ENCODE assay signal across 8 cellular contexts in genomic region chr17:7989781-7990655, GRCh38. TPM values are rescaled to one million over a fixed set of nuclear protein-coding genes. Genes with fewer than 3 reads are reported as not detected.
DNase-seq lines count a peak whose midpoint lies in the region; ATAC-seq and TF ChIP-seq lines count a peak whose summit lies in the region.

No MANE protein-coding gene starts in this region.

- peak; percentile 81 for ATAC-seq in GM18907 (IDR thresholded peaks at IDR 0.05; ENCODE audit: unreplicated experiment)
- ATAC-seq in HG03469 (IDR thresholded peaks at IDR 0.05; ENCODE audit: unreplicated experiment): peak; percentile 64

- H3K9me3 Mint-ChIP-seq in endothelial cell (ENCODE audit: unreplicated experiment): no peaks in the 10 kb centered on the region

- no peaks in the 10 kb centered on the region for H3K36me3 Mint-ChIP-seq in endothelial cell (ENCODE audit: low read depth, unreplicated experiment)

- peak; percentile 56 to 69 for DNase-seq in AML-193 (lab: John Stamatoyannopoulos, UW)
- peak; percentile 46 for DNase-seq in NK-92 treated with Interleukin-12 subunit alpha and Interleukin-12 subunit beta, amount 100 ng/mL, for 24 hours (lab: John Stamatoyannopoulos, UW)
- DNase-seq in activated CD8-positive, alpha-beta memory T cell treated with anti-CD3 and anti-CD28 coated beads, Interleukin-2, amount 50 U/mL, for 1 hour (ENCODE audit: extremely low read depth): peak; percentile 66
- peak; percentile 93 for DNase-seq in endothelial cell (ENCODE audit: low spot score)
- DNase-seq in midbrain (lab: John Stamatoyannopoulos, UW): peak; percentile 75
- DNase-seq in stimulated activated CD8-positive, alpha-beta memory T cell treated with anti-CD3 and anti-CD28 coated beads, Interleukin-15, amount 100 ng/mL, for 48 hours (ENCODE audit: low read depth in 2 of 2): peak; percentile 83 to 85

- H3K4me1 Mint-ChIP-seq in endothelial cell (ENCODE audit: unreplicated experiment): no peaks in the 10 kb centered on the region

- TF ChIP-seq CTCF in endothelial cell (IDR thresholded peaks at IDR 0.05; ENCODE audit: unreplicated experiment): peak; percentile 96

- no peaks in the 10 kb centered on the region for H3K27me3 Mint-ChIP-seq in endothelial cell (ENCODE audit: unreplicated experiment)

- H3K27ac Mint-ChIP-seq in endothelial cell (ENCODE audit: unreplicated experiment): no peak overlapping the region

- peak overlapping the region; percentile 56 for H3K4me3 Mint-ChIP-seq in endothelial cell (ENCODE audit: unreplicated experiment)

RNA-seq across cellular contexts. Expression of gene GUCY2D, which starts 12.4 kb away (rescaled TPM):
- total RNA-seq in endothelial cell (ENCODE audit: unreplicated experiment): not detected

RNA-seq across cellular contexts. Expression of gene ALOX15B, which starts 48.8 kb away (rescaled TPM):
- total RNA-seq in endothelial cell (ENCODE audit: unreplicated experiment): 0.13 TPM

RNA-seq across cellular contexts. Expression of gene CNTROB, which starts 58.0 kb away (rescaled TPM):
- total RNA-seq in endothelial cell (ENCODE audit: unreplicated experiment): 32.6 TPM

RNA-seq across cellular contexts. Expression of gene TRAPPC1, which starts 58.3 kb away (rescaled TPM):
- 171 TPM for total RNA-seq in endothelial cell (ENCODE audit: unreplicated experiment)

Comparison
In these comparisons a context has a peak if more than half of its experiments do, and no peak if none do; other contexts are left out.
1. Peak in every context shown above with its lines: DNase-seq and ATAC-seq.